10 cellular contexts compared by ENCODE assay signal in the genomic region with DNA sequence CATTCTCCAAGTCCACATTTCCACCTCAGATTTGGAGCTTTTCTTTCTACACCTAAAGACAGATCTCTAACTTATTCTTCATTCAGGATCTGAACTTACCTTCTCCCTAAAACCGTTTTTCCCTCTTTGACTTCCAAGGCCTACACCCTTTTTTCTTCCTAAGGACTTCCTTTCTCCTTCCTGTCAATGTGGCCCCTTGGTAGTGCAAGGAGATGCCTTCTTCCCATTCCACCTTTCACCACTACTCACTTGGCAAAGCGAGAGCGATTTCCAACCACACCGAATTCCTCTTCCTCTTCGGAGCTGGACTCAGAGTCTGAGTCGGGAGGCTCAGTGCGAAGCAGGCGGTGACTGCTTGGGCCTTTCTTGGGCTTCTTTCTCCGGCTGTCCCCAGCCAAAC. TPM values are rescaled to one million over a fixed set of nuclear protein-coding genes. Genes with fewer than 3 reads are reported as not detected.
DNase-seq lines count a peak whose midpoint lies in the region; ATAC-seq, FAIRE-seq and TF ChIP-seq lines count a peak whose summit lies in the region.
"Had no signal": no experiment of that assay in that cellular context is flagged by ENCODE, and none has a peak within 500 bp of the region (broad histone marks: within the 10 kb centered on the region; RNA-seq: fewer than 3 reads in every experiment).

No MANE protein-coding gene starts in this region.

- H3K27ac ChIP-seq in kidney (ENCODE audit: low read depth in 2 of 2, low read length in 2 of 2) (no peak overlapping the region), tibial nerve (peak overlapping the region in 2 of 4 donors; percentile 77 to 91)

- no peaks in the 10 kb centered on the region for H3K9me3 Mint-ChIP-seq in activated naive CD4-positive, alpha-beta T cell treated with anti-CD3 and anti-CD28 coated beads, Interleukin-2, amount 10 ng/mL, durations not matched to agents 7 days and 5 days
- no peaks in the 10 kb centered on the region for H3K9me3 Mint-ChIP-seq in activated naive CD4-positive, alpha-beta T cell treated with anti-CD3 and anti-CD28 coated beads, Interleukin-2, amount 50 U/mL, for 72 hours

- peaks cover 27% of the 10 kb centered on the region for H3K36me3 Mint-ChIP-seq in activated naive CD4-positive, alpha-beta T cell treated with anti-CD3 and anti-CD28 coated beads, Interleukin-2, amount 10 ng/mL, durations not matched to agents 7 days and 5 days
- peaks cover 14 to 16% of the 10 kb centered on the region in 2 donors for H3K36me3 Mint-ChIP-seq in activated naive CD4-positive, alpha-beta T cell treated with anti-CD3 and anti-CD28 coated beads, Interleukin-2, amount 50 U/mL, for 72 hours

- H3K9ac ChIP-seq in kidney (ENCODE audit: low read length in 2 of 2): peak overlapping the region in 1 of 2 donors; percentile 87

- peaks cover 8% of the 10 kb centered on the region for H3K27me3 Mint-ChIP-seq in activated naive CD4-positive, alpha-beta T cell treated with anti-CD3 and anti-CD28 coated beads, Interleukin-2, amount 10 ng/mL, durations not matched to agents 7 days and 5 days

- CTCF ChIA-PET in activated naive CD4-positive, alpha-beta T cell treated with anti-CD3 and anti-CD28 coated beads, Interleukin-2, amount 10 ng/mL, durations not matched to agents 7 days and 5 days (lab: Charles Lee): interaction anchor here (1.1 kb wide), 2 partner anchors 9 kb away, joined by 3 to 4 read pairs; no protein-coding TSS in a partner anchor

- peak overlapping the region; percentile 88 to 92 for H3K4me3 ChIP-seq in kidney (ENCODE audit: low read length in 2 of 2)
- H3K4me3 ChIP-seq in tibial nerve: peak overlapping the region; percentile 84 to 98 (median 96)

- H3K27me3 ChIP-seq in tibial nerve: no peaks in the 10 kb centered on the region

- H3K4me3 Mint-ChIP-seq in activated naive CD4-positive, alpha-beta T cell treated with anti-CD3 and anti-CD28 coated beads, Interleukin-2, amount 10 ng/mL, durations not matched to agents 7 days and 5 days: peak overlapping the region; percentile 94

- no peak for TF ChIP-seq EP300 in tibial nerve (IDR thresholded peaks at IDR 0.05)

- DNase-seq in activated naive CD4-positive, alpha-beta T cell treated with anti-CD3 and anti-CD28 coated beads, Interleukin-2, amount 10 ng/mL, durations not matched to agents 7 days and 5 days: no peak
- no peak for DNase-seq in activated naive CD4-positive, alpha-beta T cell treated with anti-CD3 and anti-CD28 coated beads, Interleukin-2, amount 50 U/mL, for 16 hours
- DNase-seq in activated naive CD4-positive, alpha-beta T cell treated with anti-CD3 and anti-CD28 coated beads, Interleukin-2, amount 50 U/mL, for 72 hours (ENCODE audit: low spot score in 2 of 2): no peak
- DNase-seq in kidney (no peak), tibial nerve (ENCODE audit: low spot score in 2 of 2) (no peak), ecto neural progenitor cell (ENCODE audit: low spot score) (no peak), D721Med (ENCODE audit: insufficient read length, low spot score) (no peak)
- DNase-seq: activated effector memory CD4-positive, alpha-beta T cell treated with anti-CD3 and anti-CD28 coated beads, Interleukin-2, amount 50 U/mL, for 16 hours had no signal

- ATAC-seq in activated naive CD4-positive, alpha-beta T cell treated with anti-CD3 and anti-CD28 coated beads, Interleukin-2, amount 50 U/mL, for 72 hours: no peak
- no peak for ATAC-seq in GM18517 (IDR thresholded peaks at IDR 0.05; ENCODE audit: unreplicated experiment)

- peaks cover 41% of the 10 kb centered on the region for H3K4me1 Mint-ChIP-seq in activated naive CD4-positive, alpha-beta T cell treated with anti-CD3 and anti-CD28 coated beads, Interleukin-2, amount 10 ng/mL, durations not matched to agents 7 days and 5 days

- 70 to 73% methylated on average over 9 of the region's 9 CpGs for WGBS in tibial nerve, 2 donors

- no peak for TF ChIP-seq CTCF in kidney (IDR thresholded peaks at IDR 0.05; ENCODE audit: borderline replicate concordance, extremely low read depth, insufficient read depth)
- no peak for TF ChIP-seq CTCF in tibial nerve (IDR thresholded peaks at IDR 0.05)
- TF ChIP-seq CTCF in D721Med (IDR thresholded peaks at IDR 0.05; ENCODE audit: insufficient read depth, missing control alignments): no peak

- intact Hi-C loops in kidney (cut with DNase I): no loop called here

- FAIRE-seq in kidney (lab: Jason Lieb, UNC): no peak
- FAIRE-seq in D721Med (lab: Jason Lieb, UNC): no peak
- FAIRE-seq: G401.6 had no signal

- TF ChIP-seq POLR2A in tibial nerve (IDR thresholded peaks at IDR 0.05): no peak

- H3K4me1 ChIP-seq in kidney (ENCODE audit: control insufficient read depth in 1 of 2, insufficient read depth in 1 of 2, low read depth in 1 of 2, low read length in 2 of 2): peaks cover 16 to 23% of the 10 kb centered on the region in 2 donors
- H3K4me1 ChIP-seq in tibial nerve: peaks cover 4 to 39% (median 21%) of the 10 kb centered on the region in 4 donors

- H3K36me3 ChIP-seq in kidney (ENCODE audit: control insufficient read depth in 1 of 2, insufficient read depth in 2 of 2, low read length in 2 of 2): peaks cover 4 to 10% of the 10 kb centered on the region in 2 donors
- H3K36me3 ChIP-seq in tibial nerve: peaks cover 0 to 27% (median 0%) of the 10 kb centered on the region in 3 donors

- H3K9me3 ChIP-seq in kidney (ENCODE audit: control insufficient read depth in 1 of 2, low read length in 2 of 2) (no peaks in the 10 kb centered on the region), tibial nerve (no peaks in the 10 kb centered on the region)

- peak overlapping the region; percentile 91 for H3K27ac Mint-ChIP-seq in activated naive CD4-positive, alpha-beta T cell treated with anti-CD3 and anti-CD28 coated beads, Interleukin-2, amount 10 ng/mL, durations not matched to agents 7 days and 5 days
- H3K27ac Mint-ChIP-seq in activated naive CD4-positive, alpha-beta T cell treated with anti-CD3 and anti-CD28 coated beads, Interleukin-2, amount 50 U/mL, for 72 hours: peak overlapping the region; percentile 85 to 99

RNA-seq across cellular contexts. Expression of a gene that starts 1.3 kb away (rescaled TPM):
- 10 to 100 TPM; 41.4 to 45.1 TPM for total RNA-seq in activated naive CD4-positive, alpha-beta T cell treated with anti-CD3 and anti-CD28 coated beads, Interleukin-2, amount 50 U/mL, for 72 hours
- total RNA-seq in kidney (129 TPM), tibial nerve (100 to 1,000 TPM in 2 of 4 donors, 10 to 100 TPM in 2; 81.0 to 106 (median 97.0) TPM)
- polyA plus RNA-seq in kidney (ENCODE audit: insufficient read depth, low read depth, low replicate concordance): 48.1 TPM

RNA-seq across cellular contexts. Expression of a gene that starts 46.0 kb away (rescaled TPM):
- under 1 TPM in 1 of 2 donors, not detected in 1; 0.55 TPM for total RNA-seq in activated naive CD4-positive, alpha-beta T cell treated with anti-CD3 and anti-CD28 coated beads, Interleukin-2, amount 50 U/mL, for 72 hours
- total RNA-seq in kidney: 0.35 TPM
- not detected for polyA plus RNA-seq in kidney (ENCODE audit: insufficient read depth, low read depth, low replicate concordance)
- not detected for total RNA-seq in tibial nerve

RNA-seq across cellular contexts. Expression of a gene that starts 49.5 kb away (rescaled TPM):
- 10 to 100 TPM; 36.2 to 50.2 TPM for total RNA-seq in activated naive CD4-positive, alpha-beta T cell treated with anti-CD3 and anti-CD28 coated beads, Interleukin-2, amount 50 U/mL, for 72 hours
- total RNA-seq in kidney (36.4 TPM), tibial nerve (10 to 100 TPM; 26.3 to 38.5 (median 30.2) TPM)
- 127 TPM for polyA plus RNA-seq in kidney (ENCODE audit: insufficient read depth, low read depth, low replicate concordance)
